11 cellular contexts compared by ENCODE assay signal in the genomic region with DNA sequence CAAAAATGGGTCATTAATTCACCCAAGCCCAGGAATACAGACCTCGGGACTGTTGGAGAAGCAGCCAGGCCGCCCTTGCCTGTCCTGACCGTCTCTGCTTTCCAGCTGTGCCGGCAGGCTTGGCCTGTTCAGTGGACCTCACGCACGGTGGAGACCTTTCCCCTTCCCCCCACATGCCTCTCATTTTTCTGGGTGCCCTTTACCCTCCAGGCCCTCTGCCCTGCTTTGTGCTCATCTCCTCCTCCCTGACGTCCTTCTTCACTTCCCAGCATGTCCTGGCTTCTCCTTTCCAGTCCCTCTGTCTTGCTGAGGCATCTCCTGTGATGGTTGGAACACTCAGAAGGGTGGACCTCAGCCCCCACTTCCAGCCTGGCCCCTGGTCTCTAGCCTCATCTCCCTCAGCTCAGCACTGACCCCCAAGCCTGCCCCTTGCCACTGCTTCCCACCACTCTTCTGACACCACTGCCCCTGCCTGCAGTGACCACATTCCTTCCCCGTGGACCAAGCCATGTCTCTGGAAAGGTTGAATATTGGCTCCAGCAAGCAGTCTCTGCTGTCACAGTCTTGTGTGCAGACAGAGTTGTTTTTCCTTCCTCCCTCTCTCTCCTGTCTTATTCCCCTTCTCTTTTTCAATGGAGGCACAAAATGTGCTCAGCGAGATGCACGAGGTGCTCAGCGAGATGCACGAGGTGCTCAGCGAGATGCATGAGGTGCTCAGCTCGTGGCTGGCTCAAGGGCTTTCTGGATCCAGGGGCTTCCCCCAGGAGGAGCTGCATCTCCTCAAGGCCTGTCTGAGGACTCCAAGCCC. TPM values are rescaled to one million over a fixed set of nuclear protein-coding genes. Genes with fewer than 3 reads are reported as not detected.
DNase-seq lines count a peak whose midpoint lies in the region; ATAC-seq and TF ChIP-seq lines count a peak whose summit lies in the region.
"Had no signal": no experiment of that assay in that cellular context is flagged by ENCODE, and none has a peak within 500 bp of the region (broad histone marks: within the 10 kb centered on the region; RNA-seq: fewer than 3 reads in every experiment).

No MANE protein-coding gene starts in this region.

- no peak for ATAC-seq in activated T-helper 17 cell treated with anti-CD3 and anti-CD28 coated beads, Interleukin-2, amount 50 U/mL, for 72 hours (replicated peaks)
- no peak for ATAC-seq in stimulated activated naive CD8-positive, alpha-beta T cell treated with anti-CD3 and anti-CD28 coated beads, Interleukin-15, amount 100 ng/mL, for 72 hours
- ATAC-seq in GM21447 (IDR thresholded peaks at IDR 0.05; ENCODE audit: unreplicated experiment): no peak
- ATAC-seq: body of pancreas had no signal

- H3K4me1 Mint-ChIP-seq in activated naive CD8-positive, alpha-beta T cell (ENCODE audit: low read depth): peaks cover 37% of the 10 kb centered on the region
- H3K4me1 Mint-ChIP-seq in activated naive CD8-positive, alpha-beta T cell treated with anti-CD3 and anti-CD28 coated beads for 36 hours: peaks cover 25% of the 10 kb centered on the region
- peaks cover 35% of the 10 kb centered on the region for H3K4me1 Mint-ChIP-seq in activated T-helper 17 cell treated with anti-CD3 and anti-CD28 coated beads, Interleukin-2, amount 50 U/mL, for 72 hours
- H3K4me1 Mint-ChIP-seq in stimulated activated naive CD8-positive, alpha-beta T cell treated with anti-CD3 and anti-CD28 coated beads, Interleukin-15, amount 100 ng/mL, for 72 hours: peaks cover 43% of the 10 kb centered on the region

- H3K27ac Mint-ChIP-seq in activated naive CD8-positive, alpha-beta T cell: peak overlapping the region; percentile 47
- H3K27ac Mint-ChIP-seq in activated naive CD8-positive, alpha-beta T cell treated with anti-CD3 and anti-CD28 coated beads for 36 hours: no peak overlapping the region
- peak overlapping the region; percentile 44 for H3K27ac Mint-ChIP-seq in activated T-helper 17 cell treated with anti-CD3 and anti-CD28 coated beads, Interleukin-2, amount 50 U/mL, for 72 hours
- H3K27ac Mint-ChIP-seq in stimulated activated naive CD8-positive, alpha-beta T cell treated with anti-CD3 and anti-CD28 coated beads, Interleukin-15, amount 100 ng/mL, for 72 hours: peak overlapping the region; percentile 77 to 79

- H3K4me2 ChIP-seq in hepatocyte: peak overlapping the region; percentile 37

- H3K4me1 ChIP-seq in hepatocyte (ENCODE audit: insufficient read depth): peaks cover 35% of the 10 kb centered on the region

- no peaks in the 10 kb centered on the region for H3K9me2 ChIP-seq in hepatocyte (replicated peaks; ENCODE audit: insufficient read depth)

- no peak overlapping the region for H2AFZ ChIP-seq in hepatocyte

- no peak overlapping the region for H3K4me3 ChIP-seq in hepatocyte
- H3K4me3 ChIP-seq: body of pancreas, spleen had no signal

- H3K36me3 Mint-ChIP-seq in activated naive CD8-positive, alpha-beta T cell: no peaks in the 10 kb centered on the region
- peaks cover 7% of the 10 kb centered on the region for H3K36me3 Mint-ChIP-seq in activated naive CD8-positive, alpha-beta T cell treated with anti-CD3 and anti-CD28 coated beads for 36 hours
- peaks cover 34% of the 10 kb centered on the region for H3K36me3 Mint-ChIP-seq in activated T-helper 17 cell treated with anti-CD3 and anti-CD28 coated beads, Interleukin-2, amount 50 U/mL, for 72 hours (ENCODE audit: low read depth)

- H3K9me3 ChIP-seq in hepatocyte (ENCODE audit: low read depth): no peaks in the 10 kb centered on the region
- H3K9me3 ChIP-seq: body of pancreas, spleen had no signal

- WGBS in hepatocyte (ENCODE audit: low lambda C conversion rate, missing lambda C conversion rate): 62% methylated on average over 14 of the region's 14 CpGs

- peaks cover 4% of the 10 kb centered on the region for H3K36me3 ChIP-seq in hepatocyte (replicated peaks; ENCODE audit: insufficient read depth, low read depth)

- no peak overlapping the region for H3K4me3 Mint-ChIP-seq in activated naive CD8-positive, alpha-beta T cell
- no peak overlapping the region for H3K4me3 Mint-ChIP-seq in activated naive CD8-positive, alpha-beta T cell treated with anti-CD3 and anti-CD28 coated beads for 36 hours
- no peak overlapping the region for H3K4me3 Mint-ChIP-seq in activated T-helper 17 cell treated with anti-CD3 and anti-CD28 coated beads, Interleukin-2, amount 50 U/mL, for 72 hours
- no peak overlapping the region for H3K4me3 Mint-ChIP-seq in stimulated activated naive CD8-positive, alpha-beta T cell treated with anti-CD3 and anti-CD28 coated beads, Interleukin-15, amount 100 ng/mL, for 72 hours

- no peak overlapping the region for H3K27ac ChIP-seq in hepatocyte

- TF ChIP-seq CTCF in hepatocyte (IDR thresholded peaks at IDR 0.05; ENCODE audit: poor library complexity): no peak

- H4K20me1 ChIP-seq in hepatocyte (ENCODE audit: insufficient read depth, poor library complexity, severe bottlenecking): peaks cover 64% of the 10 kb centered on the region

- no peaks in the 10 kb centered on the region for H3K9me3 Mint-ChIP-seq in activated naive CD8-positive, alpha-beta T cell (ENCODE audit: low read depth)
- H3K9me3 Mint-ChIP-seq in activated naive CD8-positive, alpha-beta T cell treated with anti-CD3 and anti-CD28 coated beads for 36 hours: no peaks in the 10 kb centered on the region
- no peaks in the 10 kb centered on the region for H3K9me3 Mint-ChIP-seq in activated T-helper 17 cell treated with anti-CD3 and anti-CD28 coated beads, Interleukin-2, amount 50 U/mL, for 72 hours
- H3K9me3 Mint-ChIP-seq in stimulated activated naive CD8-positive, alpha-beta T cell treated with anti-CD3 and anti-CD28 coated beads, Interleukin-15, amount 100 ng/mL, for 72 hours: no peaks in the 10 kb centered on the region

- no peak for DNase-seq in activated naive CD8-positive, alpha-beta T cell treated with anti-CD3 and anti-CD28 coated beads for 36 hours
- DNase-seq in hepatocyte (ENCODE audit: low spot score) (no peak), globus pallidus (ENCODE audit: low spot score) (no peak), GM19238 (ENCODE audit: insufficient read length, low spot score) (no peak)
- DNase-seq in stimulated activated naive CD8-positive, alpha-beta T cell treated with anti-CD3 and anti-CD28 coated beads, Interleukin-15, amount 100 ng/mL, for 72 hours: no peak
- DNase-seq: body of pancreas, NCI-H226, spleen had no signal

- no peaks in the 10 kb centered on the region for H3K27me3 Mint-ChIP-seq in activated naive CD8-positive, alpha-beta T cell
- H3K27me3 Mint-ChIP-seq in activated naive CD8-positive, alpha-beta T cell treated with anti-CD3 and anti-CD28 coated beads for 36 hours: no peaks in the 10 kb centered on the region
- H3K27me3 Mint-ChIP-seq in activated T-helper 17 cell treated with anti-CD3 and anti-CD28 coated beads, Interleukin-2, amount 50 U/mL, for 72 hours: no peaks in the 10 kb centered on the region
- H3K27me3 Mint-ChIP-seq in stimulated activated naive CD8-positive, alpha-beta T cell treated with anti-CD3 and anti-CD28 coated beads, Interleukin-15, amount 100 ng/mL, for 72 hours: no peaks in the 10 kb centered on the region

- no peaks in the 10 kb centered on the region for H3K27me3 ChIP-seq in hepatocyte
- H3K27me3 ChIP-seq: body of pancreas, spleen had no signal

- peaks cover 90% of the 10 kb centered on the region for H3K79me2 ChIP-seq in hepatocyte

RNA-seq across cellular contexts. Expression of a gene that starts 14.9 kb away (rescaled TPM):
- total RNA-seq in activated naive CD8-positive, alpha-beta T cell treated with anti-CD3 and anti-CD28 coated beads for 36 hours: 10 to 100 TPM; 15.3 to 17.5 TPM
- total RNA-seq in activated T-helper 17 cell treated with anti-CD3 and anti-CD28 coated beads, Interleukin-2, amount 50 U/mL, for 72 hours: 10 to 100 TPM; 24.7 to 26.6 TPM
- total RNA-seq in hepatocyte: 13.9 and 18.2 TPM in 2 replicates
- 57.2 and 67.1 TPM in 2 replicates for polyA plus RNA-seq in hepatocyte

RNA-seq across cellular contexts. Expression of a gene that starts 59.7 kb away (rescaled TPM):
- total RNA-seq in activated naive CD8-positive, alpha-beta T cell treated with anti-CD3 and anti-CD28 coated beads for 36 hours: 10 to 100 TPM; 19.1 to 20.2 TPM
- total RNA-seq in activated T-helper 17 cell treated with anti-CD3 and anti-CD28 coated beads, Interleukin-2, amount 50 U/mL, for 72 hours: 10 to 100 TPM; 12.4 to 26.3 TPM
- total RNA-seq in hepatocyte: 42.6 and 44.4 TPM in 2 replicates
- 9.9 and 17.2 TPM in 2 replicates for polyA plus RNA-seq in hepatocyte
